Comparison of ENCODE assay signal across 8 cellular contexts in genomic region chr2:219737270-219737691, GRCh38.
DNase-seq lines count a peak whose midpoint lies in the region; ATAC-seq, FAIRE-seq and TF ChIP-seq lines count a peak whose summit lies in the region.

No MANE protein-coding gene starts in this region.

- no peaks in the 10 kb centered on the region for H3K36me3 ChIP-seq in Loucy (ENCODE audit: insufficient read depth, low read length)
- H3K36me3 ChIP-seq in GM12878 (ENCODE audit: control insufficient read depth in 2 of 2, insufficient read depth in 2 of 2, low read length in 1 of 2): no peaks in the 10 kb centered on the region
- H3K36me3 ChIP-seq in body of pancreas (replicated peaks in 1 of 2; ENCODE audit: insufficient read depth in 1 of 2, low read depth in 2 of 2): no peaks in the 10 kb centered on the region

- H3K4me1 ChIP-seq in Loucy (ENCODE audit: insufficient read depth, low read length, poor library complexity, severe bottlenecking): no peaks in the 10 kb centered on the region
- H3K4me1 ChIP-seq in GM12878 (ENCODE audit: control insufficient read depth, insufficient read depth, low read length): no peaks in the 10 kb centered on the region
- H3K4me1 ChIP-seq in body of pancreas: no peaks in the 10 kb centered on the region

- RAD21 ChIA-PET in GM12878 (lab: Charles Lee; ENCODE audit: unreplicated experiment): no interaction called here

- no peak for FAIRE-seq in GM12878 (lab: Jason Lieb, UNC)

- SMC1A ChIA-PET in GM12878 (lab: Charles Lee; ENCODE audit: uncharacterized antibody, unreplicated experiment): interaction anchor here (0.9 kb wide), 1 partner anchor 41 kb away, joined by 3 read pairs; no protein-coding TSS in a partner anchor

- TF ChIP-seq POLR2A in GM12878 (IDR thresholded peaks at IDR 0.05; ENCODE audit: low read depth, low read length): no peak
- TF ChIP-seq POLR2A in body of pancreas (IDR thresholded peaks at IDR 0.05): no peak

- CTCF ChIA-PET in GM12878 (lab: Yijun Ruan, JAX): interaction anchor here (0.5 to 1.8 kb wide), 7 partner anchors 20 to 1837 kb away, joined by 3 to 5 read pairs (median 4); partner anchors contain the start of gene EPHA4

- H3K27ac ChIP-seq in GM12878 (ENCODE audit: control insufficient read depth, insufficient read depth) (no peak overlapping the region), body of pancreas (no peak overlapping the region)

- no peaks in the 10 kb centered on the region for H3F3A ChIP-seq in Loucy (ENCODE audit: low read depth)

- H4K20me1 ChIP-seq in Loucy (ENCODE audit: insufficient read depth, low read length, poor library complexity, severe bottlenecking) (no peaks in the 10 kb centered on the region), GM12878 (ENCODE audit: control insufficient read depth, insufficient read depth) (no peaks in the 10 kb centered on the region)

- H3K9me3 ChIP-seq in Loucy (ENCODE audit: insufficient read depth, low read depth, low read length) (no peaks in the 10 kb centered on the region), GM12878 (replicated peaks; ENCODE audit: control insufficient read depth, insufficient read depth, low read length) (no peaks in the 10 kb centered on the region), body of pancreas (no peaks in the 10 kb centered on the region)

- intact Hi-C loops in GM12878 (cut with micrococcal nuclease; ENCODE audit: unreplicated experiment): loop anchor here (2.0 kb wide), 2 partner anchors 262 to 1836 kb away; partner anchors contain the start of gene EPHA4
- intact Hi-C loops in body of pancreas (cut with DNase I): loop anchor here (10.0 kb wide), 1 partner anchor 1838 kb away; the partner anchor contains the start of gene EPHA4

- POLR2A ChIA-PET in GM12878 (lab: Charles Lee): no interaction called here

- in situ Hi-C loops in Caki2 (cut with HindIII; ENCODE audit: low pct_unique_long_range_greater_than_20kb, low sequenced_read_pairs): no loop called here
- in situ Hi-C loops in GM12878 (cut with MboI): no loop called here
- in situ Hi-C loops in KBM-7 (cut with MboI; ENCODE audit: low pct_unique_long_range_greater_than_20kb, low sequenced_read_pairs): no loop called here

- H3K27me3 ChIP-seq in Loucy (ENCODE audit: insufficient read depth, low read length, poor library complexity, severe bottlenecking) (no peaks in the 10 kb centered on the region), GM12878 (replicated peaks in 1 of 2; ENCODE audit: control insufficient read depth in 2 of 2, insufficient read depth in 2 of 2, low read length in 1 of 2) (no peaks in the 10 kb centered on the region; a peak in 1 of 4 replicates), body of pancreas (no peaks in the 10 kb centered on the region)

- H3K9ac ChIP-seq in Loucy (ENCODE audit: low read depth, low read length, poor library complexity, severe bottlenecking): no peak overlapping the region
- no peak overlapping the region for H3K9ac ChIP-seq in GM12878 (ENCODE audit: control insufficient read depth, insufficient read depth, low read length)

- no peaks in the 10 kb centered on the region for H3K79me2 ChIP-seq in Loucy (ENCODE audit: insufficient read depth, low read length)
- no peaks in the 10 kb centered on the region for H3K79me2 ChIP-seq in GM12878 (ENCODE audit: control insufficient read depth, insufficient read depth, low read length)

- TF ChIP-seq EP300 in GM12878 (IDR thresholded peaks at IDR 0.05; ENCODE audit: borderline replicate concordance in 1 of 2, control insufficient read depth in 1 of 2, low read depth in 2 of 2, low read length in 2 of 2): no peak

- TF ChIP-seq RAD21 in GM12878 (IDR thresholded peaks at IDR 0.05; ENCODE audit: insufficient read depth, low read depth, low read length): no peak

- H3K4me3 ChIP-seq in Loucy (ENCODE audit: low read length, poor library complexity, severe bottlenecking) (no peak overlapping the region), GM12878 (no peak overlapping the region), body of pancreas (no peak overlapping the region)

- H2AFZ ChIP-seq in Loucy (ENCODE audit: low read length): no peak overlapping the region
- H2AFZ ChIP-seq in GM12878 (ENCODE audit: control insufficient read depth, low read depth, low read length): no peak overlapping the region

- H3K9me2 ChIP-seq in Loucy (replicated peaks; ENCODE audit: low read depth, low read length): no peaks in the 10 kb centered on the region

- DNase-seq in Caki2 (ENCODE audit: low read depth): peak; percentile 30
- DNase-seq in GM12878 (ENCODE audit: low read depth, low spot score): no peak
- DNase-seq in left lobe of liver (ENCODE audit: low spot score): no peak
- no peak for DNase-seq in body of pancreas
- DNase-seq in KBM-7: no peak

- no TSS peak for BruUV-seq in GM12878 (replicated peaks; lab: Mats Ljungman, UMichigan)

- H3K4me2 ChIP-seq in Loucy (ENCODE audit: low read depth, low read length, poor library complexity, severe bottlenecking) (no peak overlapping the region), GM12878 (ENCODE audit: control insufficient read depth, insufficient read depth) (no peak overlapping the region)

- TF ChIP-seq CTCF in Loucy (conservative IDR thresholded peaks at IDR 0.05; ENCODE audit: low read length) (peak; percentile 56), GM12878 (IDR thresholded peaks at IDR 0.05 in 2 of 3, conservative IDR thresholded peaks at IDR 0.05 in 1 of 3; ENCODE audit: control insufficient read depth in 2 of 3, extremely low read depth in 1 of 3, insufficient read depth in 1 of 3, low read depth in 3 of 3, low read length in 3 of 3) (peak in 1 of 3 experiments; percentile 17; a peak in 1 of 6 replicates), body of pancreas (IDR thresholded peaks at IDR 0.05) (no peak)

- WGBS in GM12878 (ENCODE audit: insufficient coverage, insufficient replicate concordance, low lambda C conversion rate, missing lambda C conversion rate): 28% methylated on average over 4 of the region's 4 CpGs
- 60 to 65% methylated on average over 4 of the region's 4 CpGs for WGBS in body of pancreas, 2 donors

- no peak for ATAC-seq in GM12878
- ATAC-seq in left lobe of liver: peak; percentile 64
- ATAC-seq in body of pancreas: no peak
- ATAC-seq in GM21786 (IDR thresholded peaks at IDR 0.05; ENCODE audit: unreplicated experiment): no peak
- ATAC-seq in HG02852 (IDR thresholded peaks at IDR 0.05; ENCODE audit: unreplicated experiment): no peak

TF ChIP-seq in GM12878, 131 proteins besides CTCF, POLR2A, EP300 and RAD21:
- TF ChIP-seq PBX3 (IDR thresholded peaks at IDR 0.05; ENCODE audit: insufficient replicate concordance, low read depth, low read length) (no peak), SMC3 (IDR thresholded peaks at IDR 0.05; ENCODE audit: borderline replicate concordance, low read length) (peak; percentile 18; the same call in 1 of the 2 replicates)
